8 cellular contexts compared by ENCODE assay signal in genomic region chr6:156720739-156721714, GRCh38. TPM values are rescaled to one million over a fixed set of nuclear protein-coding genes. Genes with fewer than 3 reads are reported as not detected.
DNase-seq lines count a peak whose midpoint lies in the region; ATAC-seq lines count a peak whose summit lies in the region.

No MANE protein-coding gene starts in this region.

- POLR2A ChIA-PET in T-cell (lab: Charles Lee), result interaction anchor here in 1 of 2 donors (0.6 to 1.1 kb wide), 2 partner anchors 49 to 56 kb away, joined by 3 read pairs; partner anchors contain the start of gene ARID1B

- H3K9me3 Mint-ChIP-seq in activated naive CD4-positive, alpha-beta T cell treated with anti-CD3 and anti-CD28 coated beads, Interleukin-2, amount 10 ng/mL, durations not matched to agents 7 days and 5 days, result no peaks in the 10 kb centered on the region
- no peaks in the 10 kb centered on the region for H3K9me3 Mint-ChIP-seq in T-cell
- H3K9me3 Mint-ChIP-seq in stimulated activated memory B cell treated with anti-CD40 and anti-IgM and Interleukin-4, amounts not matched to agents 10 μg/mL and 1 μg/mL and 100 μg/mL, for 72 hours, result no peaks in the 10 kb centered on the region

- H3K9me3 ChIP-seq in iPS-15b (ENCODE audit: control insufficient read depth, insufficient read depth, low read length), result no peaks in the 10 kb centered on the region

- no peak for DNase-seq in activated naive CD4-positive, alpha-beta T cell treated with anti-CD3 and anti-CD28 coated beads, Interleukin-2, amount 10 ng/mL, durations not matched to agents 7 days and 5 days
- DNase-seq in activated naive CD4-positive, alpha-beta T cell treated with Interleukin-2 at 50 U/mL for 16 hours, result no peak
- DNase-seq in T-cell (no peak), amniotic stem cell (lab: John Stamatoyannopoulos, UW) (no peak), ecto neural progenitor cell (ENCODE audit: low spot score) (no peak)

- H3K27ac Mint-ChIP-seq in activated naive CD4-positive, alpha-beta T cell treated with anti-CD3 and anti-CD28 coated beads, Interleukin-2, amount 10 ng/mL, durations not matched to agents 7 days and 5 days, result peak overlapping the region; percentile 1
- H3K27ac Mint-ChIP-seq in T-cell, result peak overlapping the region; percentile 82 to 87
- H3K27ac Mint-ChIP-seq in stimulated activated memory B cell treated with anti-CD40 and anti-IgM and Interleukin-4, amounts not matched to agents 10 μg/mL and 1 μg/mL and 100 μg/mL, for 72 hours, result peak overlapping the region; percentile 98

- H3K27me3 ChIP-seq in iPS-15b (ENCODE audit: control insufficient read depth, insufficient read depth, low read length), result no peaks in the 10 kb centered on the region

- peaks cover 17% of the 10 kb centered on the region for H3K4me1 ChIP-seq in iPS-15b (ENCODE audit: control insufficient read depth, insufficient read depth, low read length)

- CTCF ChIA-PET in activated naive CD4-positive, alpha-beta T cell treated with anti-CD3 and anti-CD28 coated beads, Interleukin-2, amount 10 ng/mL, durations not matched to agents 7 days and 5 days (lab: Charles Lee), result interaction anchor here (0.5 to 1.1 kb wide), 3 partner anchors 8 to 126 kb away, joined by 3 read pairs; no protein-coding TSS in a partner anchor
- CTCF ChIA-PET in T-cell (lab: Charles Lee), result interaction anchor here (0.6 to 1.0 kb wide), 4 partner anchors 28 to 155 kb away, joined by 3 read pairs; no protein-coding TSS in a partner anchor

- no peaks in the 10 kb centered on the region for H3K36me3 ChIP-seq in iPS-15b (ENCODE audit: control insufficient read depth, insufficient read depth, low read length)

- no peaks in the 10 kb centered on the region for H3K36me3 Mint-ChIP-seq in activated naive CD4-positive, alpha-beta T cell treated with anti-CD3 and anti-CD28 coated beads, Interleukin-2, amount 10 ng/mL, durations not matched to agents 7 days and 5 days
- no peaks in the 10 kb centered on the region for H3K36me3 Mint-ChIP-seq in T-cell
- H3K36me3 Mint-ChIP-seq in stimulated activated memory B cell treated with anti-CD40 and anti-IgM and Interleukin-4, amounts not matched to agents 10 μg/mL and 1 μg/mL and 100 μg/mL, for 72 hours, result no peaks in the 10 kb centered on the region

- peaks cover 14% of the 10 kb centered on the region for H3K4me1 Mint-ChIP-seq in activated naive CD4-positive, alpha-beta T cell treated with anti-CD3 and anti-CD28 coated beads, Interleukin-2, amount 10 ng/mL, durations not matched to agents 7 days and 5 days
- H3K4me1 Mint-ChIP-seq in T-cell, result peaks cover 14 to 24% (median 16%) of the 10 kb centered on the region in 3 donors
- peaks cover 44% of the 10 kb centered on the region for H3K4me1 Mint-ChIP-seq in stimulated activated memory B cell treated with anti-CD40 and anti-IgM and Interleukin-4, amounts not matched to agents 10 μg/mL and 1 μg/mL and 100 μg/mL, for 72 hours

- peak; percentile 56 for ATAC-seq in HG03095 (IDR thresholded peaks at IDR 0.05; ENCODE audit: unreplicated experiment)
- no peak for ATAC-seq in T-cell (replicated peaks in 1 of 4)
- peak; percentile 75 for ATAC-seq in stimulated activated memory B cell treated with anti-CD40 and anti-IgM and Interleukin-4, amounts not matched to agents 10 μg/mL and 1 μg/mL and 100 μg/mL, for 72 hours

- no peaks in the 10 kb centered on the region for H3K27me3 Mint-ChIP-seq in activated naive CD4-positive, alpha-beta T cell treated with anti-CD3 and anti-CD28 coated beads, Interleukin-2, amount 10 ng/mL, durations not matched to agents 7 days and 5 days
- H3K27me3 Mint-ChIP-seq in T-cell, result no peaks in the 10 kb centered on the region
- no peaks in the 10 kb centered on the region for H3K27me3 Mint-ChIP-seq in stimulated activated memory B cell treated with anti-CD40 and anti-IgM and Interleukin-4, amounts not matched to agents 10 μg/mL and 1 μg/mL and 100 μg/mL, for 72 hours

- peak overlapping the region; percentile 24 for H3K4me3 Mint-ChIP-seq in activated naive CD4-positive, alpha-beta T cell treated with anti-CD3 and anti-CD28 coated beads, Interleukin-2, amount 10 ng/mL, durations not matched to agents 7 days and 5 days
- peak overlapping the region in 2 of 3 donors; percentile 82 to 84 for H3K4me3 Mint-ChIP-seq in T-cell
- peak overlapping the region; percentile 85 for H3K4me3 Mint-ChIP-seq in stimulated activated memory B cell treated with anti-CD40 and anti-IgM and Interleukin-4, amounts not matched to agents 10 μg/mL and 1 μg/mL and 100 μg/mL, for 72 hours

- H3K9ac ChIP-seq in iPS-15b (ENCODE audit: low read depth, low read length), result peak overlapping the region; percentile 40

- peak overlapping the region; percentile 18 for H3K4me3 ChIP-seq in iPS-15b (ENCODE audit: low read depth, low read length)

RNA-seq across cellular contexts. Expression of gene ARID1B, which starts 56.2 kb away (rescaled TPM):
- total RNA-seq in T-cell, result 100 to 1,000 TPM; 103 to 161 (median 108) TPM

Comparison
In these comparisons a context has a peak if more than half of its experiments do, and no peak if none do; other contexts are left out.
1. H3K27ac Mint-ChIP-seq: peak in every context shown above with its lines; median percentile 98 in stimulated activated memory B cell treated with anti-CD40 and anti-IgM and Interleukin-4, amounts not matched to agents 10 μg/mL and 1 μg/mL and 100 μg/mL, for 72 hours; 84 in T-cell; 1 in activated naive CD4-positive, alpha-beta T cell treated with anti-CD3 and anti-CD28 coated beads, Interleukin-2, amount 10 ng/mL, durations not matched to agents 7 days and 5 days.
2. H3K4me3 Mint-ChIP-seq: peak in every context shown above with its lines; median percentile 85 in stimulated activated memory B cell treated with anti-CD40 and anti-IgM and Interleukin-4, amounts not matched to agents 10 μg/mL and 1 μg/mL and 100 μg/mL, for 72 hours; 83 in T-cell; 24 in activated naive CD4-positive, alpha-beta T cell treated with anti-CD3 and anti-CD28 coated beads, Interleukin-2, amount 10 ng/mL, durations not matched to agents 7 days and 5 days.
3. ATAC-seq: peak in HG03095 (single experiment) and stimulated activated memory B cell treated with anti-CD40 and anti-IgM and Interleukin-4, amounts not matched to agents 10 μg/mL and 1 μg/mL and 100 μg/mL, for 72 hours (single experiment); none in T-cell (0 of 4).